ENCODE assay signal across 27 cellular contexts in genomic region chr20:10613911-10614310, GRCh38.
"Had no signal": no experiment of that assay in that cellular context is flagged by ENCODE, and none has a peak within 500 bp of the region (broad histone marks: within the 10 kb centered on the region; RNA-seq: fewer than 3 reads in every experiment).

No MANE protein-coding gene starts in this region.

- H3K4me3 ChIP-seq: stomach, suprapubic skin, testis, thoracic aorta, thyroid gland, tibial artery, tibial nerve, transverse colon, upper lobe of left lung, upper lobe of right lung, uterus, vagina had no signal

- H3K4me1 ChIP-seq: upper lobe of right lung, uterus had no signal

- H3K36me3 ChIP-seq: suprapubic skin, thoracic aorta, thyroid gland, tibial artery, transverse colon, upper lobe of right lung, uterus, vagina had no signal

- H3K27ac Mint-ChIP-seq: stimulated activated effector memory CD8-positive, alpha-beta T cell treated with anti-CD3 and anti-CD28 coated beads, Interleukin-12 subunit alpha, Interleukin-12 subunit beta, amount 100 ng/mL, for 72 hours; stimulated activated memory B cell treated with anti-CD40 and anti-IgM and Interleukin-4, amounts not matched to agents 10 μg/mL and 1 μg/mL and 100 μg/mL, for 72 hours; stimulated activated naive B cell treated with anti-CD40 and anti-IgM and Interleukin-4, amounts not matched to agents 10 μg/mL and 1 μg/mL and 100 μg/mL, for 72 hours; stimulated activated naive CD8-positive, alpha-beta T cell treated with anti-CD3 and anti-CD28 coated beads, Interleukin-15, amount 100 ng/mL, for 72 hours; stimulated activated naive CD8-positive, alpha-beta T cell treated with anti-CD3 and anti-CD28 coated beads, Interleukin-15, Interleukin-2, amounts not matched to agents 100 ng/mL and 50 ng/mL, for 24 hours; type B pancreatic cell had no signal

- H3K9me3 Mint-ChIP-seq: stimulated activated effector memory CD8-positive, alpha-beta T cell treated with anti-CD3 and anti-CD28 coated beads, Interleukin-12 subunit alpha, Interleukin-12 subunit beta, amount 100 ng/mL, for 72 hours; stimulated activated memory B cell treated with anti-CD40 and anti-IgM and Interleukin-4, amounts not matched to agents 10 μg/mL and 1 μg/mL and 100 μg/mL, for 72 hours; stimulated activated naive CD8-positive, alpha-beta T cell treated with anti-CD3 and anti-CD28 coated beads, Interleukin-15, amount 100 ng/mL, for 72 hours; stimulated activated naive CD8-positive, alpha-beta T cell treated with anti-CD3 and anti-CD28 coated beads, Interleukin-15, Interleukin-2, amounts not matched to agents 100 ng/mL and 50 ng/mL, for 24 hours; type B pancreatic cell had no signal

- H3K4me1 Mint-ChIP-seq: stimulated activated effector memory CD8-positive, alpha-beta T cell treated with anti-CD3 and anti-CD28 coated beads, Interleukin-12 subunit alpha, Interleukin-12 subunit beta, amount 100 ng/mL, for 72 hours; stimulated activated memory B cell treated with anti-CD40 and anti-IgM and Interleukin-4, amounts not matched to agents 10 μg/mL and 1 μg/mL and 100 μg/mL, for 72 hours; stimulated activated naive CD8-positive, alpha-beta T cell treated with anti-CD3 and anti-CD28 coated beads, Interleukin-15, amount 100 ng/mL, for 72 hours had no signal

- H3K36me3 Mint-ChIP-seq: stimulated activated effector memory CD8-positive, alpha-beta T cell treated with anti-CD3 and anti-CD28 coated beads, Interleukin-12 subunit alpha, Interleukin-12 subunit beta, amount 100 ng/mL, for 72 hours had no signal

- ATAC-seq: stimulated activated effector memory CD8-positive, alpha-beta T cell treated with anti-CD3 and anti-CD28 coated beads, Interleukin-12 subunit alpha, Interleukin-12 subunit beta, amount 100 ng/mL, for 72 hours; stimulated activated memory B cell treated with anti-CD40 and anti-IgM and Interleukin-4, amounts not matched to agents 10 μg/mL and 1 μg/mL and 100 μg/mL, for 72 hours; stimulated activated naive B cell treated with anti-CD40 and anti-IgM and Interleukin-4, amounts not matched to agents 10 μg/mL and 1 μg/mL and 100 μg/mL, for 72 hours; stimulated activated naive CD8-positive, alpha-beta T cell treated with anti-CD3 and anti-CD28 coated beads, Interleukin-15, amount 100 ng/mL, for 72 hours; stimulated activated naive CD8-positive, alpha-beta T cell treated with anti-CD3 and anti-CD28 coated beads, Interleukin-15, Interleukin-2, amounts not matched to agents 100 U/mL and 50 U/mL, for 24 hours; upper lobe of right lung had no signal

- H3K27me3 ChIP-seq: stomach, suprapubic skin, testis, thyroid gland, tibial artery, tibial nerve, transverse colon, upper lobe of left lung, upper lobe of right lung, uterus, vagina had no signal

- H3K4me3 Mint-ChIP-seq: stimulated activated effector memory CD8-positive, alpha-beta T cell treated with anti-CD3 and anti-CD28 coated beads, Interleukin-12 subunit alpha, Interleukin-12 subunit beta, amount 100 ng/mL, for 72 hours; stimulated activated memory B cell treated with anti-CD40 and anti-IgM and Interleukin-4, amounts not matched to agents 10 μg/mL and 1 μg/mL and 100 μg/mL, for 72 hours; stimulated activated naive B cell treated with anti-CD40 and anti-IgM and Interleukin-4, amounts not matched to agents 10 μg/mL and 1 μg/mL and 100 μg/mL, for 72 hours; stimulated activated naive CD8-positive, alpha-beta T cell treated with anti-CD3 and anti-CD28 coated beads, Interleukin-15, amount 100 ng/mL, for 72 hours; stimulated activated naive CD8-positive, alpha-beta T cell treated with anti-CD3 and anti-CD28 coated beads, Interleukin-15, Interleukin-2, amounts not matched to agents 100 ng/mL and 50 ng/mL, for 24 hours; type B pancreatic cell had no signal

- DNase-seq: stimulated activated CD4-positive, alpha-beta T cell treated with anti-CD3 and anti-CD28 coated beads, Interleukin-2, amount 100 ng/mL, for 48 hours; stimulated activated CD4-positive, alpha-beta T cell treated with anti-CD3 and anti-CD28 coated beads, Interleukin-4, amount 100 ng/mL, for 1 hour; stimulated activated CD4-positive, alpha-beta T cell treated with anti-CD3 and anti-CD28 coated beads, Interleukin-4, amount 100 ng/mL, for 24 hours; stimulated activated CD4-positive, alpha-beta T cell treated with anti-CD3 and anti-CD28 coated beads, Interleukin-4, amount 100 ng/mL, for 4 hours; stimulated activated CD8-positive, alpha-beta memory T cell treated with anti-CD3 and anti-CD28 coated beads, Interleukin-4, amount 100 ng/mL, for 48 hours; stimulated activated naive B cell treated with anti-CD40 and anti-IgM and Interleukin-4, amounts not matched to agents 10 μg/mL and 1 μg/mL and 100 μg/mL, for 72 hours; stimulated activated naive CD4-positive, alpha-beta T cell; stimulated activated naive CD4-positive, alpha-beta T cell treated with Interleukin-2 at 50 U/mL for 16 hours; stimulated activated naive CD8-positive, alpha-beta T cell treated with anti-CD3 and anti-CD28 coated beads, Interleukin-15, amount 100 ng/mL, for 72 hours; stimulated activated naive CD8-positive, alpha-beta T cell treated with anti-CD3 and anti-CD28 coated beads, Interleukin-15, Interleukin-2, amounts not matched to agents 100 U/mL and 50 U/mL, for 24 hours; stomach; substantia nigra; testis; thyroid gland; tibial artery; transverse colon; upper lobe of right lung; uterus had no signal

- H3K27me3 Mint-ChIP-seq: stimulated activated memory B cell treated with anti-CD40 and anti-IgM and Interleukin-4, amounts not matched to agents 10 μg/mL and 1 μg/mL and 100 μg/mL, for 72 hours; stimulated activated naive B cell treated with anti-CD40 and anti-IgM and Interleukin-4, amounts not matched to agents 10 μg/mL and 1 μg/mL and 100 μg/mL, for 72 hours; stimulated activated naive CD8-positive, alpha-beta T cell treated with anti-CD3 and anti-CD28 coated beads, Interleukin-15, amount 100 ng/mL, for 72 hours; stimulated activated naive CD8-positive, alpha-beta T cell treated with anti-CD3 and anti-CD28 coated beads, Interleukin-15, Interleukin-2, amounts not matched to agents 100 ng/mL and 50 ng/mL, for 24 hours; type B pancreatic cell had no signal

- H3K27ac ChIP-seq: stomach, suprapubic skin, testis, thoracic aorta, thyroid gland, tibial artery, tibial nerve, transverse colon, upper lobe of left lung, upper lobe of right lung, uterus, vagina had no signal

- H3K9me3 ChIP-seq: stomach, suprapubic skin, testis, thoracic aorta, thyroid gland, tibial artery, tibial nerve, transverse colon, upper lobe of left lung, upper lobe of right lung, uterus, vagina had no signal
